17 cellular contexts compared by ENCODE assay signal in genomic region chr14:44995196-44995595, GRCh38.
"Had no signal": no experiment of that assay in that cellular context is flagged by ENCODE, and none has a peak within 500 bp of the region (broad histone marks: within the 10 kb centered on the region; RNA-seq: fewer than 3 reads in every experiment).

No MANE protein-coding gene starts in this region.

- ATAC-seq: activated CD8-positive, alpha-beta T cell treated with anti-CD3 and anti-CD28 coated beads, Interleukin-2, amount 10 ng/mL, durations not matched to agents 7 days and 5 days; activated T-cell treated with anti-CD3 and anti-CD28 coated beads, Interleukin-2, amount 50 U/mL, for 4 hours; effector memory CD8-positive, alpha-beta T cell had no signal

- DNase-seq: activated CD4-positive, alpha-beta T cell treated with anti-CD3 and anti-CD28 coated beads, Interleukin-2, amount 10 ng/mL, durations not matched to agents 24 days and 14 days; activated CD8-positive, alpha-beta T cell treated with anti-CD3 and anti-CD28 coated beads, Interleukin-2, amount 10 ng/mL, durations not matched to agents 7 days and 5 days; activated effector memory CD4-positive, alpha-beta T cell treated with Interleukin-2 at 50 U/mL for 16 hours; activated naive CD4-positive, alpha-beta T cell treated with anti-CD3 and anti-CD28 coated beads, Interleukin-2, amount 50 U/mL, for 16 hours; activated T-cell treated with anti-CD3 and anti-CD28 coated beads, Interleukin-2, amount 50 U/mL, for 4 hours; dermis blood vessel endothelial cell; effector memory CD8-positive, alpha-beta T cell; esophagus squamous epithelium; mesendoderm; posterior cingulate gyrus; stimulated activated CD4-positive, alpha-beta T cell treated with anti-CD3 and anti-CD28 coated beads, Interleukin-15, amount 100 ng/mL, for 24 hours; stimulated activated CD4-positive, alpha-beta T cell treated with anti-CD3 and anti-CD28 coated beads, Interleukin-2, amount 100 ng/mL, for 48 hours; T-helper 1 cell; T1000; testis had no signal

- H3K27ac ChIP-seq: ascending aorta, esophagus squamous epithelium, skin epidermis, testis had no signal

- H3K4me1 ChIP-seq: ascending aorta, esophagus squamous epithelium, testis had no signal

- H3K9me3 ChIP-seq: ascending aorta, esophagus squamous epithelium, testis had no signal

- H3K27me3 ChIP-seq: ascending aorta, esophagus squamous epithelium, testis had no signal

- H3K4me3 ChIP-seq: ascending aorta, esophagus squamous epithelium, skin epidermis, testis had no signal
